Comparison of ENCODE assay signal across 8 cellular contexts in the genomic region with DNA sequence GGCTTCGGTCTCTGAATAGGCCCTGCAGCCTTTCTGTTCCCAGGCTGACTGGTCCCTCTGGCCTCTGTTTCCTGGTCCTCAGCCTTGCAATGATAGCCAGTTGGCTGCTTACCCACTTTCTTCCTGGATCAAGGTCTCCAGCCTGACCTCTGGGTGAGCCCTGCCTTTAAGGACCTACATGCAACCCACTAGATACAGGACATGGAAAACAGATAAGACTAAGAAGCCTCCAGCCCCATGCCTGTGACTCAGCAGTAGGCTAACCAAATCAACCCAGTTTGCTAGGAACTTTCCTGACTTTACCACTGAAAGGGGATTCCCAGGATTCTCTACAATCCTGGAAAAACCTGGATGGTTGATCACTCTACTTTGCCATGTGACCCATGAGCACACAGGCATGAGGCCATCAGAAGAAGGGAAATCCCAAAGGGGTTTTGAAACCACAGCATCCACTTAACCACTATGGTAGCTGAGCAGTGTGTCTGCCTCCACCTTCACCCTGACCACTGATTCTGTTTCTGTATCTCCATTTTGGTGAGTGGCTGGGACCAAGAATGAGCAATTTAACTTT.
A peak's percentile ranks its signal among the peaks of the same experiment; 100 is the strongest.
DNase-seq lines count a peak whose midpoint lies in the region; ATAC-seq and TF ChIP-seq lines count a peak whose summit lies in the region.
"Had no signal": no experiment of that assay in that cellular context is flagged by ENCODE, and none has a peak within 500 bp of the region (broad histone marks: within the 10 kb centered on the region; RNA-seq: fewer than 3 reads in every experiment).

No MANE protein-coding gene starts in this region.

- no peaks in the 10 kb centered on the region for H3K27me3 ChIP-seq in foreskin keratinocyte

- DNase-seq in OCI-M2 (lab: John Stamatoyannopoulos, UW; ENCODE audit: unreplicated experiment) (peak; percentile 17), foreskin keratinocyte (peak; percentile 61 to 63), C1 segment of cervical spinal cord (lab: John Stamatoyannopoulos, UW) (no peak)
- no peak for DNase-seq in stimulated activated naive CD8-positive, alpha-beta T cell treated with anti-CD3 and anti-CD28 coated beads, Interleukin-15, Interleukin-2, amounts not matched to agents 100 U/mL and 50 U/mL, for 24 hours
- DNase-seq: activated T-cell treated with anti-CD3 and anti-CD28 coated beads, Interleukin-2, amount 50 U/mL, for 4 hours had no signal

- peaks cover 8% of the 10 kb centered on the region for H3K4me1 ChIP-seq in foreskin keratinocyte

- peak; percentile 66 for ATAC-seq in GM21360 (IDR thresholded peaks at IDR 0.05; ENCODE audit: unreplicated experiment)
- peak; percentile 78 for ATAC-seq in foreskin keratinocyte
- peak; percentile 79 for ATAC-seq in stimulated activated naive CD8-positive, alpha-beta T cell treated with anti-CD3 and anti-CD28 coated beads, Interleukin-15, Interleukin-2, amounts not matched to agents 100 U/mL and 50 U/mL, for 24 hours
- no peak for ATAC-seq in SK-N-SH treated with all-trans-retinoic acid at 6 μM for 48 hours
- ATAC-seq in GM21390 (IDR thresholded peaks at IDR 0.05; ENCODE audit: unreplicated experiment), result no peak
- ATAC-seq: activated T-cell treated with anti-CD3 and anti-CD28 coated beads, Interleukin-2, amount 50 U/mL, for 4 hours had no signal

- no peak overlapping the region for H3K27ac ChIP-seq in foreskin keratinocyte

- TF ChIP-seq CTCF in foreskin keratinocyte (conservative IDR thresholded peaks at IDR 0.05), result no peak

TF ChIP-seq in SK-N-SH treated with all-trans-retinoic acid at 6 μM for 48 hours, 23 proteins besides CTCF, POLR2A, EP300 and RAD21:
- TF ChIP-seq BACH2 (CRISPR knock-in tag; IDR thresholded peaks at IDR 0.05; ENCODE audit: borderline replicate concordance), result no peak
- TF ChIP-seq OSR1 (CRISPR knock-in tag; IDR thresholded peaks at IDR 0.05), result no peak
- no peak for TF ChIP-seq ZC3H10 (CRISPR knock-in tag; IDR thresholded peaks at IDR 0.05)
- TF ChIP-seq PPARA (CRISPR knock-in tag; IDR thresholded peaks at IDR 0.05; ENCODE audit: borderline replicate concordance), result no peak
- TF ChIP-seq, protein P1, sequence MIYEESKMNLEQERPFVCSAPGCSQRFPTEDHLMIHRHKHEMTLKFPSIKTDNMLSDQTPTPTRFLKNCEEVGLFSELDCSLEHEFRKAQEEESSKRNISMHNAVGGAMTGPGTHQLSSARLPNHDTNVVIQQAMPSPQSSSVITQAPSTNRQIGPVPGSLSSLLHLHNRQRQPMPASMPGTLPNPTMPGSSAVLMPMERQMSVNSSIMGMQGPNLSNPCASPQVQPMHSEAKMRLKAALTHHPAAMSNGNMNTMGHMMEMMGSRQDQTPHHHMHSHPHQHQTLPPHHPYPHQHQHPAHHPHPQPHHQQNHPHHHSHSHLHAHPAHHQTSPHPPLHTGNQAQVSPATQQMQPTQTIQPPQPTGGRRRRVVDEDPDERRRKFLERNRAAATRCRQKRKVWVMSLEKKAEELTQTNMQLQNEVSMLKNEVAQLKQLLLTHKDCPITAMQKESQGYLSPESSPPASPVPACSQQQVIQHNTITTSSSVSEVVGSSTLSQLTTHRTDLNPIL (CRISPR knock-in tag; IDR thresholded peaks at IDR 0.05; ENCODE audit: low read depth), result no peak
- TF ChIP-seq ZNF70 (CRISPR knock-in tag; IDR thresholded peaks at IDR 0.05), result no peak
- TF ChIP-seq CSDC2 (CRISPR knock-in tag; IDR thresholded peaks at IDR 0.05), result no peak
- no peak for TF ChIP-seq ESRRG (CRISPR knock-in tag; IDR thresholded peaks at IDR 0.05)
- no peak for TF ChIP-seq TOX (CRISPR knock-in tag; IDR thresholded peaks at IDR 0.05; ENCODE audit: borderline replicate concordance)
- TF ChIP-seq TCF4 (CRISPR knock-in tag; IDR thresholded peaks at IDR 0.05; ENCODE audit: borderline replicate concordance), result no peak
- TF ChIP-seq, protein P2, sequence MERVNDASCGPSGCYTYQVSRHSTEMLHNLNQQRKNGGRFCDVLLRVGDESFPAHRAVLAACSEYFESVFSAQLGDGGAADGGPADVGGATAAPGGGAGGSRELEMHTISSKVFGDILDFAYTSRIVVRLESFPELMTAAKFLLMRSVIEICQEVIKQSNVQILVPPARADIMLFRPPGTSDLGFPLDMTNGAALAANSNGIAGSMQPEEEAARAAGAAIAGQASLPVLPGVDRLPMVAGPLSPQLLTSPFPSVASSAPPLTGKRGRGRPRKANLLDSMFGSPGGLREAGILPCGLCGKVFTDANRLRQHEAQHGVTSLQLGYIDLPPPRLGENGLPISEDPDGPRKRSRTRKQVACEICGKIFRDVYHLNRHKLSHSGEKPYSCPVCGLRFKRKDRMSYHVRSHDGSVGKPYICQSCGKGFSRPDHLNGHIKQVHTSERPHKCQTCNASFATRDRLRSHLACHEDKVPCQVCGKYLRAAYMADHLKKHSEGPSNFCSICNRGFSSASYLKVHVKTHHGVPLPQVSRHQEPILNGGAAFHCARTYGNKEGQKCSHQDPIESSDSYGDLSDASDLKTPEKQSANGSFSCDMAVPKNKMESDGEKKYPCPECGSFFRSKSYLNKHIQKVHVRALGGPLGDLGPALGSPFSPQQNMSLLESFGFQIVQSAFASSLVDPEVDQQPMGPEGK (CRISPR knock-in tag; IDR thresholded peaks at IDR 0.05; ENCODE audit: borderline replicate concordance), result no peak
- TF ChIP-seq, protein P3, sequence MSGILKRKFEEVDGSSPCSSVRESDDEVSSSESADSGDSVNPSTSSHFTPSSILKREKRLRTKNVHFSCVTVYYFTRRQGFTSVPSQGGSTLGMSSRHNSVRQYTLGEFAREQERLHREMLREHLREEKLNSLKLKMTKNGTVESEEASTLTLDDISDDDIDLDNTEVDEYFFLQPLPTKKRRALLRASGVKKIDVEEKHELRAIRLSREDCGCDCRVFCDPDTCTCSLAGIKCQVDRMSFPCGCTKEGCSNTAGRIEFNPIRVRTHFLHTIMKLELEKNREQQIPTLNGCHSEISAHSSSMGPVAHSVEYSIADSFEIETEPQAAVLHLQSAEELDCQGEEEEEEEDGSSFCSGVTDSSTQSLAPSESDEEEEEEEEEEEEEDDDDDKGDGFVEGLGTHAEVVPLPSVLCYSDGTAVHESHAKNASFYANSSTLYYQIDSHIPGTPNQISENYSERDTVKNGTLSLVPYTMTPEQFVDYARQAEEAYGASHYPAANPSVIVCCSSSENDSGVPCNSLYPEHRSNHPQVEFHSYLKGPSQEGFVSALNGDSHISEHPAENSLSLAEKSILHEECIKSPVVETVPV (CRISPR knock-in tag; IDR thresholded peaks at IDR 0.05), result no peak
- TF ChIP-seq GLIS3 (CRISPR knock-in tag; IDR thresholded peaks at IDR 0.05), result no peak

Comparison
In these comparisons a context has a peak if more than half of its experiments do, and no peak if none do; other contexts are left out.
1. ATAC-seq: peak in GM21360 (single experiment), foreskin keratinocyte (single experiment) and stimulated activated naive CD8-positive, alpha-beta T cell treated with anti-CD3 and anti-CD28 coated beads, Interleukin-15, Interleukin-2, amounts not matched to agents 100 U/mL and 50 U/mL, for 24 hours (single experiment); none in SK-N-SH treated with all-trans-retinoic acid at 6 μM for 48 hours (single experiment) and GM21390 (single experiment).
2. DNase-seq: peak in OCI-M2 (single experiment) and foreskin keratinocyte (2 of 2); none in stimulated activated naive CD8-positive, alpha-beta T cell treated with anti-CD3 and anti-CD28 coated beads, Interleukin-15, Interleukin-2, amounts not matched to agents 100 U/mL and 50 U/mL, for 24 hours (single experiment) and C1 segment of cervical spinal cord (0 of 14).